ENCODE assay signal across 8 cellular contexts in the genomic region with DNA sequence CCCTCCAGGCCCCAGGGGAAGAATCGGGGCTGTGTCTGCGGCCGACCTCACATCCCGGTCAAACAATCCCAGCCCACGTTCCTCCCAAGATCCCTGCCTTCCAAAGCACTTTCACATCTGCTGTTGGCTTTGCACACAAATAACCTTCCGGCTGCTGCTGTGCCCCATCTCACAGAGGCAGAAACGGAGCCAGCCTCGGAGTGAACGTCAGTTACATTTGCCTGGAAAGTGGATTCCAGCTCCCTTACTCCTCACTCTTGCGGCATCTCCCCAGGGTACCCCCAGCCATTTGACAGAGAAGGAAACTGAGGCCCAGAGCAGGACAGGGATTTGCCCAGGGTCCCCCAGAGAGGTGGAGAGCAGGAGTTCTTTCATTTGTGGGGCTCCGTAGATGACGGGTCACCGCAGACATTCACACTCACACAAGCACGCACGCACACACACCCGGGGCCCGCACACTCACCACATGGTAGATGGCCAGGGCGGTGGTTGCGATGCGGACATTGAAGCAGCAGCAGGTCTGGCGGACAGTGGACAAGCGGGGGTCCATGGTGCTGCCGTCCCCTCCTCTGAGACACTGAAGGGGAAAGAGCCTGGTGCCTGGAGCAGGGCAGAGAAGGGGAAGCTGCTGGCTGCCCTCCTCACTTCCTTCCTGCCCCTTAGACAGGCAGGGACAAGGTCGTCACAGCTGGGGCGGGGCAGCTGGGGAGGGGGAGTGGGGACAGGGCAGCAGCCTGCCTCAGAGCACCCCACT. TPM values are rescaled to one million over a fixed set of nuclear protein-coding genes. Genes with fewer than 3 reads are reported as not detected.
A peak's percentile ranks its signal among the peaks of the same experiment; 100 is the strongest.
DNase-seq lines count a peak whose midpoint lies in the region; TF ChIP-seq lines count a peak whose summit lies in the region.

A gene with protein sequence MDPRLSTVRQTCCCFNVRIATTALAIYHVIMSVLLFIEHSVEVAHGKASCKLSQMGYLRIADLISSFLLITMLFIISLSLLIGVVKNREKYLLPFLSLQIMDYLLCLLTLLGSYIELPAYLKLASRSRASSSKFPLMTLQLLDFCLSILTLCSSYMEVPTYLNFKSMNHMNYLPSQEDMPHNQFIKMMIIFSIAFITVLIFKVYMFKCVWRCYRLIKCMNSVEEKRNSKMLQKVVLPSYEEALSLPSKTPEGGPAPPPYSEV (minus strand): TSS at position 579 of the 754 bp plus-strand sequence. CDS start 29 bp downstream, at position 550.

- peak within 1 kb of the TSS; percentile 98 to 100 (median 100) for H3K27ac Mint-ChIP-seq in CD8-positive, alpha-beta memory T cell
- peak within 1 kb of the TSS; percentile 100 for H3K27ac Mint-ChIP-seq in activated naive CD8-positive, alpha-beta T cell

- POLR2A ChIA-PET in CD8-positive, alpha-beta memory T cell (lab: Charles Lee): interaction anchor here (1.0 to 11.0 kb wide), 4 partner anchors 9 to 38 kb away, joined by 3 to 189 read pairs (median 15); no protein-coding TSS in a partner anchor

- peaks cover 81 to 90% (median 81%) of the 10 kb centered on the region in 3 donors for H3K4me1 Mint-ChIP-seq in CD8-positive, alpha-beta memory T cell
- H3K4me1 Mint-ChIP-seq in activated naive CD8-positive, alpha-beta T cell (ENCODE audit: low read depth): peaks cover 88% of the 10 kb centered on the region

- peak; percentile 17 to 45 for TF ChIP-seq POLR2A in Peyer's patch (IDR thresholded peaks at IDR 0.05)

- DNase-seq in CD8-positive, alpha-beta memory T cell: peak; percentile 54 to 82 (median 66)
- peak in 2 of 3 donors; percentile 92 for DNase-seq in Peyer's patch
- peak; percentile 65 for DNase-seq in right atrium auricular region (ENCODE audit: low spot score)
- peak; percentile 46 to 47 for DNase-seq in stimulated activated CD4-positive, alpha-beta T cell treated with anti-CD3 and anti-CD28 coated beads, Interleukin-4, amount 100 ng/mL, for 4 hours
- no peak for DNase-seq in NCI-H510A treated with DMSO at 0.1 percent for 48 hours (lab: John Stamatoyannopoulos, UW)
- DNase-seq in NCI-H69 (lab: John Stamatoyannopoulos, UW): no peak
- no peak for DNase-seq in LoVo (ENCODE audit: low spot score)

- no peaks in the 10 kb centered on the region for H3K9me3 Mint-ChIP-seq in CD8-positive, alpha-beta memory T cell
- H3K9me3 Mint-ChIP-seq in activated naive CD8-positive, alpha-beta T cell (ENCODE audit: low read depth): no peaks in the 10 kb centered on the region

- CTCF ChIA-PET in CD8-positive, alpha-beta memory T cell (lab: Charles Lee): interaction anchor here (0.6 to 11.3 kb wide), 14 partner anchors 8 to 1671 kb away, joined by 3 to 76 read pairs (median 6); no protein-coding TSS in a partner anchor

- peaks cover 75% of the 10 kb centered on the region for H3K4me1 ChIP-seq in CD8-positive, alpha-beta memory T cell (ENCODE audit: insufficient read depth, low read length)
- peaks cover 0 to 48% (median 20%) of the 10 kb centered on the region in 4 donors for H3K4me1 ChIP-seq in Peyer's patch
- H3K4me1 ChIP-seq in right atrium auricular region: peaks cover 0 to 8% of the 10 kb centered on the region in 2 donors

- no peaks in the 10 kb centered on the region for H3K27me3 ChIP-seq in CD8-positive, alpha-beta memory T cell (ENCODE audit: insufficient read depth, low read length, poor library complexity, severe bottlenecking)
- no peaks in the 10 kb centered on the region for H3K27me3 ChIP-seq in Peyer's patch
- H3K27me3 ChIP-seq in right atrium auricular region: no peaks in the 10 kb centered on the region

- H3K4me3 ChIP-seq in CD8-positive, alpha-beta memory T cell (ENCODE audit: low read length): peak within 1 kb of the TSS; percentile 74
- H3K4me3 ChIP-seq in Peyer's patch (peak within 1 kb of the TSS; percentile 47 to 70 (median 60)), right atrium auricular region (peak within 1 kb of the TSS; percentile 23 to 40)

- peak within 1 kb of the TSS; percentile 96 for H3K27ac ChIP-seq in CD8-positive, alpha-beta memory T cell (ENCODE audit: low read depth, low read length)
- H3K27ac ChIP-seq in Peyer's patch: peak within 1 kb of the TSS; percentile 81 to 97 (median 88)
- peak within 1 kb of the TSS; percentile 45 to 59 for H3K27ac ChIP-seq in right atrium auricular region

- peaks cover 6 to 47% (median 10%) of the 10 kb centered on the region in 3 donors for H3K36me3 Mint-ChIP-seq in CD8-positive, alpha-beta memory T cell
- H3K36me3 Mint-ChIP-seq in activated naive CD8-positive, alpha-beta T cell: no peaks in the 10 kb centered on the region

- no peaks in the 10 kb centered on the region for H3K36me3 ChIP-seq in CD8-positive, alpha-beta memory T cell (ENCODE audit: insufficient read depth, low read length)
- H3K36me3 ChIP-seq in Peyer's patch (no peaks in the 10 kb centered on the region), right atrium auricular region (no peaks in the 10 kb centered on the region)

- H3K27me3 Mint-ChIP-seq in CD8-positive, alpha-beta memory T cell: peaks cover 0 to 2% of the 10 kb centered on the region in 2 donors
- no peaks in the 10 kb centered on the region for H3K27me3 Mint-ChIP-seq in activated naive CD8-positive, alpha-beta T cell

- H3K9me3 ChIP-seq in CD8-positive, alpha-beta memory T cell (ENCODE audit: low read length): no peaks in the 10 kb centered on the region
- H3K9me3 ChIP-seq in Peyer's patch (no peaks in the 10 kb centered on the region), right atrium auricular region (no peaks in the 10 kb centered on the region)

- peak within 1 kb of the TSS; percentile 96 to 100 (median 99) for H3K4me3 Mint-ChIP-seq in CD8-positive, alpha-beta memory T cell
- H3K4me3 Mint-ChIP-seq in activated naive CD8-positive, alpha-beta T cell: peak within 1 kb of the TSS; percentile 99

- TF ChIP-seq CTCF in Peyer's patch (IDR thresholded peaks at IDR 0.05): no peak
- TF ChIP-seq CTCF in right atrium auricular region (IDR thresholded peaks at IDR 0.05): no peak

RNA-seq across cellular contexts. Expression of the gene that starts here (rescaled TPM):
- total RNA-seq in CD8-positive, alpha-beta memory T cell: 100 to 1,000 TPM; 204 to 206 TPM
- 589 TPM for polyA plus RNA-seq in CD8-positive, alpha-beta memory T cell
- total RNA-seq in Peyer's patch: 10 to 100 TPM; 10.3 to 77.6 (median 18.3) TPM
- total RNA-seq in right atrium auricular region: 10 to 100 TPM; 17.4 to 62.8 TPM

Comparison
In these comparisons a context has a peak if more than half of its experiments do, and no peak if none do; other contexts are left out.
1. DNase-seq: peak in CD8-positive, alpha-beta memory T cell (5 of 5), Peyer's patch (2 of 3), right atrium auricular region (single experiment) and stimulated activated CD4-positive, alpha-beta T cell treated with anti-CD3 and anti-CD28 coated beads, Interleukin-4, amount 100 ng/mL, for 4 hours (2 of 2); none in NCI-H510A treated with DMSO at 0.1 percent for 48 hours (single experiment), NCI-H69 (single experiment) and LoVo (single experiment).
2. Peak in every context shown above with its lines, with median percentiles within 50 percentile points of each other: H3K27ac ChIP-seq and H3K4me3 ChIP-seq.